ENCODE assay signal across 8 cellular contexts in genomic region chr1:109620396-109620817, GRCh38. TPM values are rescaled to one million over a fixed set of nuclear protein-coding genes. Genes with fewer than 3 reads are reported as not detected.
DNase-seq lines count a peak whose midpoint lies in the region; ATAC-seq and TF ChIP-seq lines count a peak whose summit lies in the region.

No MANE protein-coding gene starts in this region.

- H3K27me3 ChIP-seq in foreskin keratinocyte (no peaks in the 10 kb centered on the region), neuronal stem cell (ENCODE audit: control insufficient read depth in 3 of 3, insufficient read depth in 3 of 3, low read depth in 1 of 3, low read length in 3 of 3) (no peaks in the 10 kb centered on the region)

- intact Hi-C loops in activated B cell treated with CpG ODN at 0.5 μM for 24 hours (cut with micrococcal nuclease) = loop anchor here (2.0 to 10.0 kb wide), 3 partner anchors 36 to 508 kb away; partner anchors contain the start of genes ELAPOR1, GSTM4 and PSMA5

- H4K8ac ChIP-seq in neuronal stem cell (ENCODE audit: low read depth, low read length) = no peak overlapping the region

- TF ChIP-seq CTCF in activated B cell treated with CpG ODN at 0.5 μM for 24 hours (IDR thresholded peaks at IDR 0.05) (no peak), foreskin keratinocyte (conservative IDR thresholded peaks at IDR 0.05) (no peak)

- H3K9ac ChIP-seq in neuronal stem cell (ENCODE audit: low read depth, low read length, poor library complexity) = peak overlapping the region; percentile 74

- H3K14ac ChIP-seq in neuronal stem cell (ENCODE audit: low read length) = peak overlapping the region; percentile 5

- peak overlapping the region; percentile 94 for H3K4me2 ChIP-seq in neuronal stem cell (ENCODE audit: insufficient read depth, low read length, poor library complexity, severe bottlenecking)

- CTCF ChIA-PET in activated B cell treated with CpG ODN at 0.5 μM for 24 hours (lab: Charles Lee) = interaction anchor here (0.7 to 2.3 kb wide), 4 partner anchors 10 to 127 kb away, joined by 3 to 11 read pairs (median 8); partner anchors contain the start of gene CYB561D1

- no CpG with 5 or more reads among the region's 10 CpGs for WGBS in neuronal stem cell (ENCODE audit: extremely low coverage in 2 of 2, insufficient read length in 2 of 2, insufficient replicate concordance in 1 of 2), 2 donors

- no peak overlapping the region for H4K91ac ChIP-seq in neuronal stem cell (ENCODE audit: low read depth, low read length, poor library complexity)

- peaks cover 78% of the 10 kb centered on the region for H3K4me1 Mint-ChIP-seq in activated B cell treated with CpG ODN at 0.5 μM for 24 hours

- peak overlapping the region; percentile 82 to 87 for H3K4me3 ChIP-seq in neuronal stem cell (ENCODE audit: low read length in 2 of 2)

- peak overlapping the region; percentile 90 for H3K4me3 Mint-ChIP-seq in activated B cell treated with CpG ODN at 0.5 μM for 24 hours

- DNase-seq in DMS53 (lab: John Stamatoyannopoulos, UW) = peak; percentile 75
- no peak for DNase-seq in activated B cell treated with CpG ODN at 0.5 μM for 24 hours
- peak in 1 of 2 donors; percentile 38 for DNase-seq in foreskin keratinocyte
- no peak for DNase-seq in neuronal stem cell (ENCODE audit: low spot score)
- no peak for DNase-seq in stimulated activated CD4-positive, alpha-beta T cell treated with anti-CD3 and anti-CD28 coated beads, Interleukin-2, amount 100 ng/mL, for 48 hours
- DNase-seq in amniotic stem cell (lab: John Stamatoyannopoulos, UW) = no peak

- peak overlapping the region; percentile 74 for H3K18ac ChIP-seq in neuronal stem cell (ENCODE audit: low read length)

- H2BK15ac ChIP-seq in neuronal stem cell (ENCODE audit: low read length) = no peak overlapping the region

- H3K79me1 ChIP-seq in neuronal stem cell (ENCODE audit: low read depth, low read length) = peaks cover 15% of the 10 kb centered on the region

- no peaks in the 10 kb centered on the region for H3K9me3 Mint-ChIP-seq in activated B cell treated with CpG ODN at 0.5 μM for 24 hours

- peak overlapping the region; percentile 93 for H3K27ac Mint-ChIP-seq in activated B cell treated with CpG ODN at 0.5 μM for 24 hours

- peaks cover 0 to 4% of the 10 kb centered on the region in 2 donors for H3K36me3 ChIP-seq in neuronal stem cell (replicated peaks in 1 of 2; ENCODE audit: control insufficient read depth in 2 of 2, insufficient read depth in 2 of 2, low read length in 2 of 2)

- H3K23ac ChIP-seq in neuronal stem cell (ENCODE audit: low read depth, low read length, poor library complexity) = no peak overlapping the region

- H2AK5ac ChIP-seq in neuronal stem cell (ENCODE audit: low read depth, low read length) = no peak overlapping the region

- H2BK12ac ChIP-seq in neuronal stem cell (ENCODE audit: low read length) = no peak overlapping the region

- peaks cover 6% of the 10 kb centered on the region for H3K36me3 Mint-ChIP-seq in activated B cell treated with CpG ODN at 0.5 μM for 24 hours (ENCODE audit: low read depth)

- H3K27ac ChIP-seq in foreskin keratinocyte (peak overlapping the region; percentile 66), neuronal stem cell (replicated peaks; ENCODE audit: low read length) (peak overlapping the region; percentile 63)

- H2AFZ ChIP-seq in neuronal stem cell (ENCODE audit: low read length) = peak overlapping the region; percentile 93

- ATAC-seq in HG03064 (IDR thresholded peaks at IDR 0.05; ENCODE audit: low read depth, unreplicated experiment) (peak; percentile 1), activated B cell treated with CpG ODN at 0.5 μM for 24 hours (ENCODE audit: low read depth) (peak; percentile 1), foreskin keratinocyte (peak; percentile 23), GM19452 (IDR thresholded peaks at IDR 0.05; ENCODE audit: unreplicated experiment) (no peak)

- no peak overlapping the region for H2BK120ac ChIP-seq in neuronal stem cell (ENCODE audit: low read depth, low read length)

- no peaks in the 10 kb centered on the region for H3K27me3 Mint-ChIP-seq in activated B cell treated with CpG ODN at 0.5 μM for 24 hours

- H3K4ac ChIP-seq in neuronal stem cell (ENCODE audit: low read length) = no peak overlapping the region

- H3K4me1 ChIP-seq in foreskin keratinocyte (peaks cover 6% of the 10 kb centered on the region), neuronal stem cell (ENCODE audit: control insufficient read depth in 2 of 2, insufficient read depth in 1 of 2, low read depth in 1 of 2, low read length in 2 of 2) (peaks cover 24 to 56% of the 10 kb centered on the region in 2 donors)

- POLR2A ChIA-PET in activated B cell treated with CpG ODN at 0.5 μM for 24 hours (lab: Charles Lee) = interaction anchor here (0.6 to 2.8 kb wide), 7 partner anchors 20 to 392 kb away, joined by 3 to 35 read pairs (median 5); partner anchors contain the start of genes ATXN7L2, GNAI3 and GSTM1

- H3K9me3 ChIP-seq in neuronal stem cell (replicated peaks in 1 of 2; ENCODE audit: control insufficient read depth in 2 of 2, insufficient read depth in 1 of 2, low read depth in 1 of 2, low read length in 2 of 2) = no peaks in the 10 kb centered on the region

- H2BK5ac ChIP-seq in neuronal stem cell (ENCODE audit: low read length) = no peak overlapping the region

RNA-seq across cellular contexts. Expression of gene AMPD2, which starts 0.8 kb away (rescaled TPM):
- 56.8 and 64.9 TPM in 2 replicates for total RNA-seq in activated B cell treated with CpG ODN at 0.5 μM for 24 hours
- 26.8 and 28.1 TPM in 2 replicates for total RNA-seq in foreskin keratinocyte
- polyA plus RNA-seq in foreskin keratinocyte = 20.2 and 20.3 TPM in 2 replicates
- 36.2 TPM for polyA plus RNA-seq in neuronal stem cell (2013, experiment 1 of 2)
- polyA plus RNA-seq in neuronal stem cell (2013, experiment 2 of 2) = 34.6 TPM

RNA-seq across cellular contexts. Expression of gene GNAT2, which starts 1.0 kb away (rescaled TPM):
- 0.71 TPM in 1 of 2 replicates, not detected in the other for total RNA-seq in activated B cell treated with CpG ODN at 0.5 μM for 24 hours
- not detected in 2 replicates for total RNA-seq in foreskin keratinocyte
- 0.04 and 0.09 TPM in 2 replicates for polyA plus RNA-seq in foreskin keratinocyte
- polyA plus RNA-seq in neuronal stem cell (2013, experiment 1 of 2) = not detected
- not detected for polyA plus RNA-seq in neuronal stem cell (2013, experiment 2 of 2)

RNA-seq across cellular contexts. Expression of gene GSTM4, which starts 35.5 kb away (rescaled TPM):
- 13.1 and 13.7 TPM in 2 replicates for total RNA-seq in activated B cell treated with CpG ODN at 0.5 μM for 24 hours
- total RNA-seq in foreskin keratinocyte = 5.8 and 11.7 TPM in 2 replicates
- polyA plus RNA-seq in foreskin keratinocyte = 10.9 and 18.2 TPM in 2 replicates
- 18.1 TPM for polyA plus RNA-seq in neuronal stem cell (2013, experiment 1 of 2)
- 18.1 TPM for polyA plus RNA-seq in neuronal stem cell (2013, experiment 2 of 2)

RNA-seq across cellular contexts. Expression of gene GSTM2, which starts 47.5 kb away (rescaled TPM):
- total RNA-seq in activated B cell treated with CpG ODN at 0.5 μM for 24 hours (9.2 and 11.0 TPM in 2 replicates), foreskin keratinocyte (6.7 and 8.5 TPM in 2 replicates)
- polyA plus RNA-seq in foreskin keratinocyte = 18.1 and 20.9 TPM in 2 replicates
- 54.2 TPM for polyA plus RNA-seq in neuronal stem cell (2013, experiment 1 of 2)
- polyA plus RNA-seq in neuronal stem cell (2013, experiment 2 of 2) = 51.8 TPM
